ENCODE assay signal across 11 cellular contexts in genomic region chr15:60079210-60079609, GRCh38.
A peak's percentile ranks its signal among the peaks of the same experiment; 100 is the strongest.
DNase-seq lines count a peak whose midpoint lies in the region; ATAC-seq and TF ChIP-seq lines count a peak whose summit lies in the region.
"Had no signal": no experiment of that assay in that cellular context is flagged by ENCODE, and none has a peak within 500 bp of the region (broad histone marks: within the 10 kb centered on the region; RNA-seq: fewer than 3 reads in every experiment).

No MANE protein-coding gene starts in this region.

- intact Hi-C loops in activated T-helper 2 cell treated with anti-CD3 and anti-CD28 coated beads, Interferon-gamma antibody, Interleukin-2, Interleukin-4, amounts not matched to agents 10 μg/mL and 5 μg/mL and 100 μg/mL, durations not matched to agents 14 hours and 24 hours and 36 hours (cut with micrococcal nuclease) = no loop called here

- no peak overlapping the region for H3K4me3 ChIP-seq in kidney epithelial cell (ENCODE audit: low read depth, low read length)
- H3K4me3 ChIP-seq: heart right ventricle, skin epidermis had no signal

- H3K36me3 Mint-ChIP-seq in activated T-helper 2 cell treated with anti-CD3 and anti-CD28 coated beads, Interferon-gamma antibody, Interleukin-2, Interleukin-4, amounts not matched to agents 10 μg/mL and 5 μg/mL and 100 μg/mL, durations not matched to agents 14 hours and 24 hours and 36 hours (ENCODE audit: low read depth) = no peaks in the 10 kb centered on the region

- H3K27ac ChIP-seq in C4-2B = no peak overlapping the region
- H3K27ac ChIP-seq: heart right ventricle, skin epidermis had no signal

- no peaks in the 10 kb centered on the region for H3K36me3 ChIP-seq in kidney epithelial cell (ENCODE audit: control insufficient read depth, insufficient read depth, low read length)
- H3K36me3 ChIP-seq: heart right ventricle had no signal

- no peak overlapping the region for H3K4me3 Mint-ChIP-seq in activated T-helper 2 cell treated with anti-CD3 and anti-CD28 coated beads, Interferon-gamma antibody, Interleukin-2, Interleukin-4, amounts not matched to agents 10 μg/mL and 5 μg/mL and 100 μg/mL, durations not matched to agents 14 hours and 24 hours and 36 hours (ENCODE audit: low read depth)

- no peaks in the 10 kb centered on the region for H3K9me3 Mint-ChIP-seq in activated T-helper 2 cell treated with anti-CD3 and anti-CD28 coated beads, Interferon-gamma antibody, Interleukin-2, Interleukin-4, amounts not matched to agents 10 μg/mL and 5 μg/mL and 100 μg/mL, durations not matched to agents 14 hours and 24 hours and 36 hours

- H3K27me3 ChIP-seq in kidney epithelial cell (ENCODE audit: control insufficient read depth, insufficient read depth, low read length) = no peaks in the 10 kb centered on the region

- peak overlapping the region; percentile 53 for H3K27ac Mint-ChIP-seq in activated T-helper 2 cell treated with anti-CD3 and anti-CD28 coated beads, Interferon-gamma antibody, Interleukin-2, Interleukin-4, amounts not matched to agents 10 μg/mL and 5 μg/mL and 100 μg/mL, durations not matched to agents 14 hours and 24 hours and 36 hours

- no peak for ATAC-seq in GM19328 (IDR thresholded peaks at IDR 0.05; ENCODE audit: unreplicated experiment)
- no peak for ATAC-seq in GM18867 (IDR thresholded peaks at IDR 0.05; ENCODE audit: unreplicated experiment)
- ATAC-seq: heart right ventricle had no signal

- peaks cover 43% of the 10 kb centered on the region for H3K4me1 Mint-ChIP-seq in activated T-helper 2 cell treated with anti-CD3 and anti-CD28 coated beads, Interferon-gamma antibody, Interleukin-2, Interleukin-4, amounts not matched to agents 10 μg/mL and 5 μg/mL and 100 μg/mL, durations not matched to agents 14 hours and 24 hours and 36 hours (ENCODE audit: low read depth)

- no peaks in the 10 kb centered on the region for H3K27me3 Mint-ChIP-seq in activated T-helper 2 cell treated with anti-CD3 and anti-CD28 coated beads, Interferon-gamma antibody, Interleukin-2, Interleukin-4, amounts not matched to agents 10 μg/mL and 5 μg/mL and 100 μg/mL, durations not matched to agents 14 hours and 24 hours and 36 hours (ENCODE audit: low read depth)

- TF ChIP-seq CTCF in C4-2B (conservative IDR thresholded peaks at IDR 0.05) (peak; percentile 52), kidney epithelial cell (IDR thresholded peaks at IDR 0.05; ENCODE audit: insufficient read depth, low read length, poor library complexity, severe bottlenecking) (peak; percentile 10)

- DNase-seq in HT-29 (ENCODE audit: low spot score) (peak; percentile 59), kidney epithelial cell (ENCODE audit: low read depth) (no peak), NCI-H1436 (lab: John Stamatoyannopoulos, UW) (no peak), cortex of kidney (lab: John Stamatoyannopoulos, UW) (no peak)
- no peak for DNase-seq in activated T-helper 2 cell treated with anti-CD3 and anti-CD28 coated beads, Interferon-gamma antibody, Interleukin-2, Interleukin-4, amounts not matched to agents 10 μg/mL and 5 μg/mL and 100 μg/mL, durations not matched to agents 14 hours and 24 hours and 36 hours (ENCODE audit: low spot score)
- DNase-seq: heart right ventricle, NCI-H1092 treated with DMSO at 0.1 percent for 48 hours had no signal
